Comparison of ENCODE assay signal across 2 cellular contexts in the genomic region with DNA sequence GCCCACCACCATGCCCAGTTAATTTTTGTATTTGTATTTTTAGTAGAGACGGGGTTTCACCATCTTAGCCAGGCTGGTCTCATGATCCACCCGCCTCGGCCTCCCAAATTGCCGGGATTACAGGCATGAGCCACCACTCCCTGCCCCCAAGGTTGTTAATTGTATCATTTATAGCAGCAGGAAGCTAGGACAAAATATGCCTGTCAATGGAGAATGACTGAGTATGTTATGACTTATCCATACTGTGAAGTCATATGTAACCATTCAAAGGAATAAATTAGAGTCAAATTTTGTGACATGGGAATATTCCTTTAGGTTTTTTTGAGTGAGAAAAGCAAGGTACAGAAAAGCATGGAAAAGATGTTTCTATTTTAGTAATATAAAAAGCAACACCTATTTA.
A peak's percentile ranks its signal among the peaks of the same experiment; 100 is the strongest.
TF ChIP-seq lines count a peak whose summit lies in the region.

No MANE protein-coding gene starts in this region.

TF ChIP-seq in K562, 482 proteins besides CTCF, POLR2A, EP300 and RAD21 (continues in another document):
- TF ChIP-seq MEIS2 (IDR thresholded peaks at IDR 0.05; ENCODE audit: partially characterized antibody) (peak; percentile 86), PKNOX1 (IDR thresholded peaks at IDR 0.05) (peak; percentile 79), SMARCA4 (IDR thresholded peaks at IDR 0.05) (peak; percentile 37; the same call in 1 of the 2 replicates), FOSL1 (tag; conservative IDR thresholded peaks at IDR 0.05) (peak; percentile 76), JUND (IDR thresholded peaks at IDR 0.05; ENCODE audit: borderline replicate concordance, low read depth, low read length) (peak; percentile 81), JUND (tag; IDR thresholded peaks at IDR 0.05; ENCODE audit: borderline replicate concordance, low read depth, low read length) (peak; percentile 76; the same call in 2 of the 3 replicates), TEAD1 (CRISPR knock-in tag; IDR thresholded peaks at IDR 0.05) (no peak), CBFA2T3 (IDR thresholded peaks at IDR 0.05) (0 out of 2 replicates have a peak, but pooled peaks have one; percentile 4), JUN (IDR thresholded peaks at IDR 0.05; ENCODE audit: borderline replicate concordance, low read depth, low read length) (peak; percentile 79; the same call in 1 of the 2 replicates), JUN (CRISPR knock-in tag; IDR thresholded peaks at IDR 0.05; ENCODE audit: borderline replicate concordance) (no peak), OTX1 (CRISPR knock-in tag; IDR thresholded peaks at IDR 0.05) (no peak), MLLT1 (IDR thresholded peaks at IDR 0.05) (no peak), SMARCE1 (IDR thresholded peaks at IDR 0.05) (0 out of 2 replicates have a peak, but pooled peaks have one; percentile 15), ZBTB33 (CRISPR knock-in tag; IDR thresholded peaks at IDR 0.05) (no peak), DPF2 (IDR thresholded peaks at IDR 0.05) (peak; percentile 54)
- TF ChIP-seq, protein P1, sequence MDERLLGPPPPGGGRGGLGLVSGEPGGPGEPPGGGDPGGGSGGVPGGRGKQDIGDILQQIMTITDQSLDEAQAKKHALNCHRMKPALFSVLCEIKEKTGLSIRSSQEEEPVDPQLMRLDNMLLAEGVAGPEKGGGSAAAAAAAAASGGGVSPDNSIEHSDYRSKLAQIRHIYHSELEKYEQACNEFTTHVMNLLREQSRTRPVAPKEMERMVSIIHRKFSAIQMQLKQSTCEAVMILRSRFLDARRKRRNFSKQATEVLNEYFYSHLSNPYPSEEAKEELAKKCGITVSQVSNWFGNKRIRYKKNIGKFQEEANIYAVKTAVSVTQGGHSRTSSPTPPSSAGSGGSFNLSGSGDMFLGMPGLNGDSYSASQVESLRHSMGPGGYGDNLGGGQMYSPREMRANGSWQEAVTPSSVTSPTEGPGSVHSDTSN (CRISPR knock-in tag; IDR thresholded peaks at IDR 0.05; ENCODE audit: low read depth) = no peak
- TF ChIP-seq, protein P1 (tag; conservative IDR thresholded peaks at IDR 0.05; ENCODE audit: low read depth) = peak; percentile 49; the same call in 1 of the 2 replicates
- TF ChIP-seq, protein P2, sequence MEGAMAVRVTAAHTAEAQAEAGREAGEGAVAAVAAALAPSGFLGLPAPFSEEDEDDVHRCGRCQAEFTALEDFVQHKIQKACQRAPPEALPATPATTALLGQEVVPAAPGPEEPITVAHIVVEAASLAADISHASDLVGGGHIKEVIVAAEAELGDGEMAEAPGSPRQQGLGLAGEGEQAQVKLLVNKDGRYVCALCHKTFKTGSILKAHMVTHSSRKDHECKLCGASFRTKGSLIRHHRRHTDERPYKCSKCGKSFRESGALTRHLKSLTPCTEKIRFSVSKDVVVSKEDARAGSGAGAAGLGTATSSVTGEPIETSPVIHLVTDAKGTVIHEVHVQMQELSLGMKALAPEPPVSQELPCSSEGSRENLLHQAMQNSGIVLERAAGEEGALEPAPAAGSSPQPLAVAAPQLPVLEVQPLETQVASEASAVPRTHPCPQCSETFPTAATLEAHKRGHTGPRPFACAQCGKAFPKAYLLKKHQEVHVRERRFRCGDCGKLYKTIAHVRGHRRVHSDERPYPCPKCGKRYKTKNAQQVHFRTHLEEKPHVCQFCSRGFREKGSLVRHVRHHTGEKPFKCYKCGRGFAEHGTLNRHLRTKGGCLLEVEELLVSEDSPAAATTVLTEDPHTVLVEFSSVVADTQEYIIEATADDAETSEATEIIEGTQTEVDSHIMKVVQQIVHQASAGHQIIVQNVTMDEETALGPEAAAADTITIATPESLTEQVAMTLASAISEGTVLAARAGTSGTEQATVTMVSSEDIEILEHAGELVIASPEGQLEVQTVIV (CRISPR knock-in tag; IDR thresholded peaks at IDR 0.05; ENCODE audit: borderline replicate concordance) = no peak

TF ChIP-seq in HepG2, 621 proteins besides CTCF, POLR2A, EP300 and RAD21:
- TF ChIP-seq, protein P3, sequence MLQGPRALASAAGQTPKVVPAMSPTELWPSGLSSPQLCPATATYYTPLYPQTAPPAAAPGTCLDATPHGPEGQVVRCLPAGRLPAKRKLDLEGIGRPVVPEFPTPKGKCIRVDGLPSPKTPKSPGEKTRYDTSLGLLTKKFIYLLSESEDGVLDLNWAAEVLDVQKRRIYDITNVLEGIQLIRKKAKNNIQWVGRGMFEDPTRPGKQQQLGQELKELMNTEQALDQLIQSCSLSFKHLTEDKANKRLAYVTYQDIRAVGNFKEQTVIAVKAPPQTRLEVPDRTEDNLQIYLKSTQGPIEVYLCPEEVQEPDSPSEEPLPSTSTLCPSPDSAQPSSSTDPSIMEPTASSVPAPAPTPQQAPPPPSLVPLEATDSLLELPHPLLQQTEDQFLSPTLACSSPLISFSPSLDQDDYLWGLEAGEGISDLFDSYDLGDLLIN (CRISPR knock-in tag; IDR thresholded peaks at IDR 0.05; ENCODE audit: borderline replicate concordance) = no peak
- TF ChIP-seq PRDM10 (CRISPR knock-in tag; IDR thresholded peaks at IDR 0.05; ENCODE audit: low read depth) = no peak
- no peak for TF ChIP-seq KAT7 (CRISPR knock-in tag; IDR thresholded peaks at IDR 0.05; ENCODE audit: borderline replicate concordance)
- TF ChIP-seq ZBTB8A (CRISPR knock-in tag; IDR thresholded peaks at IDR 0.05; ENCODE audit: borderline replicate concordance, low read depth) = no peak
- TF ChIP-seq KAT8 (CRISPR knock-in tag; IDR thresholded peaks at IDR 0.05) = no peak
- TF ChIP-seq, protein P4, sequence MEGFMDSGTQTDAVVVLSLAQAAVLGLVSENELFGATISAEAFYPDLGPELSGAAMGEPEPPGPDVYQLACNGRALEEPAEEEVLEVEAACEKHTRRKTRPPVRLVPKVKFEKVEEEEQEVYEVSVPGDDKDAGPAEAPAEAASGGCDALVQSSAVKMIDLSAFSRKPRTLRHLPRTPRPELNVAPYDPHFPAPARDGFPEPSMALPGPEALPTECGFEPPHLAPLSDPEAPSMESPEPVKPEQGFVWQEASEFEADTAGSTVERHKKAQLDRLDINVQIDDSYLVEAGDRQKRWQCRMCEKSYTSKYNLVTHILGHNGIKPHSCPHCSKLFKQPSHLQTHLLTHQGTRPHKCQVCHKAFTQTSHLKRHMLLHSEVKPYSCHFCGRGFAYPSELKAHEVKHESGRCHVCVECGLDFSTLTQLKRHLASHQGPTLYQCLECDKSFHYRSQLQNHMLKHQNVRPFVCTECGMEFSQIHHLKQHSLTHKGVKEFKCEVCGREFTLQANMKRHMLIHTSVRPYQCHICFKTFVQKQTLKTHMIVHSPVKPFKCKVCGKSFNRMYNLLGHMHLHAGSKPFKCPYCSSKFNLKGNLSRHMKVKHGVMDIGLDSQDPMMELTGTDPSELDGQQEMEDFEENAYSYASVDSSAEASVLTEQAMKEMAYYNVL (CRISPR knock-in tag; IDR thresholded peaks at IDR 0.05; ENCODE audit: borderline replicate concordance) = no peak
- TF ChIP-seq AHR (CRISPR knock-in tag; IDR thresholded peaks at IDR 0.05) = no peak
- no peak for TF ChIP-seq PHF21A (CRISPR knock-in tag; IDR thresholded peaks at IDR 0.05)
- no peak for TF ChIP-seq TBL1XR1 (IDR thresholded peaks at IDR 0.05; ENCODE audit: borderline replicate concordance, low read length, partially characterized antibody)
- TF ChIP-seq, protein P5, sequence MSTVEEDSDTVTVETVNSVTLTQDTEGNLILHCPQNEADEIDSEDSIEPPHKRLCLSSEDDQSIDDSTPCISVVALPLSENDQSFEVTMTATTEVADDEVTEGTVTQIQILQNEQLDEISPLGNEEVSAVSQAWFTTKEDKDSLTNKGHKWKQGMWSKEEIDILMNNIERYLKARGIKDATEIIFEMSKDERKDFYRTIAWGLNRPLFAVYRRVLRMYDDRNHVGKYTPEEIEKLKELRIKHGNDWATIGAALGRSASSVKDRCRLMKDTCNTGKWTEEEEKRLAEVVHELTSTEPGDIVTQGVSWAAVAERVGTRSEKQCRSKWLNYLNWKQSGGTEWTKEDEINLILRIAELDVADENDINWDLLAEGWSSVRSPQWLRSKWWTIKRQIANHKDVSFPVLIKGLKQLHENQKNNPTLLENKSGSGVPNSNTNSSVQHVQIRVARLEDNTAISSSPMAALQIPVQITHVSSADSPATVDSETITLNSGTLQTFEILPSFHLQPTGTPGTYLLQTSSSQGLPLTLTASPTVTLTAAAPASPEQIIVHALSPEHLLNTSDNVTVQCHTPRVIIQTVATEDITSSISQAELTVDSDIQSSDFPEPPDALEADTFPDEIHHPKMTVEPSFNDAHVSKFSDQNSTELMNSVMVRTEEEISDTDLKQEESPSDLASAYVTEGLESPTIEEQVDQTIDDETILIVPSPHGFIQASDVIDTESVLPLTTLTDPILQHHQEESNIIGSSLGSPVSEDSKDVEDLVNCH (CRISPR knock-in tag; IDR thresholded peaks at IDR 0.05) = no peak
- no peak for TF ChIP-seq SAFB2 (CRISPR knock-in tag; IDR thresholded peaks at IDR 0.05; ENCODE audit: borderline replicate concordance, low read depth)
- no peak for TF ChIP-seq THRA (CRISPR knock-in tag; IDR thresholded peaks at IDR 0.05; ENCODE audit: borderline replicate concordance)
- TF ChIP-seq ZBTB42 (CRISPR knock-in tag; IDR thresholded peaks at IDR 0.05) = no peak
- no peak for TF ChIP-seq TAF1 (CRISPR knock-in tag; IDR thresholded peaks at IDR 0.05)
